ENCODE assay signal across 26 cellular contexts in genomic region chr10:44199267-44199666, GRCh38.
"Had no signal": no experiment of that assay in that cellular context is flagged by ENCODE, and none has a peak within 500 bp of the region (broad histone marks: within the 10 kb centered on the region; RNA-seq: fewer than 3 reads in every experiment).

No MANE protein-coding gene starts in this region.

- H2AFZ ChIP-seq: hepatocyte had no signal

- H3K9me3 ChIP-seq: adrenal gland, ascending aorta, pancreas, sigmoid colon, thoracic aorta, upper lobe of left lung had no signal

- H3K27me3 ChIP-seq: adrenal gland, ascending aorta, hepatocyte, left lung, pancreas, sigmoid colon, upper lobe of left lung had no signal

- FAIRE-seq: bronchial epithelial cell, pancreas had no signal

- H3K27ac ChIP-seq: epithelial cell of prostate, hepatocyte, left lung, pancreas, VCaP had no signal

- H3K79me2 ChIP-seq: hepatocyte had no signal

- H3K4me2 ChIP-seq: hepatocyte had no signal

- DNase-seq: activated CD8-positive, alpha-beta memory T cell treated with anti-CD3 and anti-CD28 coated beads, Interleukin-2, amount 50 U/mL, for 4 hours; activated T-cell treated with anti-CD3 and anti-CD28 coated beads, Interleukin-2, amount 50 U/mL, for 24 hours; cerebellar nuclear complex; immature natural killer cell; left lung; mammary epithelial cell; midbrain; pancreas; stimulated activated CD4-positive, alpha-beta T cell treated with anti-CD3 and anti-CD28 coated beads, Interleukin-2, amount 100 ng/mL, for 48 hours; stimulated activated CD8-positive, alpha-beta memory T cell treated with anti-CD3 and anti-CD28 coated beads, Interleukin-4, amount 100 ng/mL, for 48 hours; stimulated activated naive B cell treated with anti-CD40 and anti-IgM and Interleukin-4, amounts not matched to agents 10 μg/mL and 1 μg/mL and 100 μg/mL, for 72 hours; T-cell; upper lobe of left lung had no signal

- ATAC-seq: activated CD4-positive, CD25-positive, alpha-beta regulatory T cell treated with anti-CD3 and anti-CD28 coated beads, Interleukin-2, amount 50 U/mL, for 24 hours; activated naive CD4-positive, alpha-beta T cell treated with anti-CD3 and anti-CD28 coated beads, Interleukin-2, amount 50 U/mL, for 72 hours; activated T-helper 17 cell treated with anti-CD3 and anti-CD28 coated beads, Interleukin-2, amount 50 U/mL, for 72 hours; natural killer cell treated with Interleukin-12 subunit alpha and Interleukin-12 subunit beta and Interleukin-15 and Interleukin-18, amount 100 ng/mL, for 72 hours; pancreas; stimulated activated naive B cell treated with anti-CD40 and anti-IgM and Interleukin-4, amounts not matched to agents 10 μg/mL and 1 μg/mL and 100 μg/mL, for 72 hours; T-cell had no signal

- H3K36me3 ChIP-seq: adrenal gland, ascending aorta, left lung, pancreas, sigmoid colon, thoracic aorta, upper lobe of left lung had no signal

- H3K4me3 ChIP-seq: adrenal gland, ascending aorta, hepatocyte, left lung, pancreas, sigmoid colon, smooth muscle cell, thoracic aorta, upper lobe of left lung had no signal

- H3K4me1 ChIP-seq: adrenal gland, left lung had no signal
